ENCODE assay signal across 10 cellular contexts in genomic region chr5:173963107-173963506, GRCh38. TPM values are rescaled to one million over a fixed set of nuclear protein-coding genes. Genes with fewer than 3 reads are reported as not detected.
A peak's percentile ranks its signal among the peaks of the same experiment; 100 is the strongest.
DNase-seq lines count a peak whose midpoint lies in the region; ATAC-seq and TF ChIP-seq lines count a peak whose summit lies in the region.
"Had no signal": no experiment of that assay in that cellular context is flagged by ENCODE, and none has a peak within 500 bp of the region (broad histone marks: within the 10 kb centered on the region; RNA-seq: fewer than 3 reads in every experiment).

No MANE protein-coding gene starts in this region.

- H3K79me2 ChIP-seq in smooth muscle cell (ENCODE audit: low read depth), result no peaks in the 10 kb centered on the region

- peaks cover 21% of the 10 kb centered on the region for H3K4me1 ChIP-seq in HUES64 (ENCODE audit: insufficient read depth, low read length)
- peaks cover 35% of the 10 kb centered on the region for H3K4me1 ChIP-seq in body of pancreas
- H3K4me1 ChIP-seq in iPS-18a (ENCODE audit: control insufficient read depth, low read depth, low read length), result peaks cover 23% of the 10 kb centered on the region
- H3K4me1 ChIP-seq in smooth muscle cell (ENCODE audit: low read depth), result peaks cover 17% of the 10 kb centered on the region

- H4K20me1 ChIP-seq in smooth muscle cell (ENCODE audit: low read depth), result no peaks in the 10 kb centered on the region

- DNase-seq in body of pancreas, result no peak
- no peak for DNase-seq in smooth muscle cell (lab: John Stamatoyannopoulos, UW; ENCODE audit: unreplicated experiment)
- DNase-seq in activated T-cell treated with anti-CD3 and anti-CD28 coated beads, Interleukin-2, amount 50 U/mL, for 4 hours, result no peak
- DNase-seq in stimulated activated naive CD4-positive, alpha-beta T cell treated with Interleukin-2 at 50 U/mL for 16 hours (lab: John Stamatoyannopoulos, UW), result no peak
- DNase-seq in activated T-cell treated with anti-CD3 and anti-CD28 coated beads, Interleukin-2, amount 50 U/mL, for 1 hour, result no peak
- DNase-seq: activated CD4-positive, alpha-beta T cell treated with anti-CD3 and anti-CD28 coated beads for 1 hour had no signal

- peak overlapping the region; percentile 85 for H3K27ac ChIP-seq in HUES64 (ENCODE audit: low read depth, low read length)
- peak overlapping the region in 3 of 4 donors; percentile 59 to 73 (median 68) for H3K27ac ChIP-seq in body of pancreas
- peak overlapping the region; percentile 84 for H3K27ac ChIP-seq in iPS-18a (ENCODE audit: low read length)
- peak overlapping the region; percentile 84 for H3K27ac ChIP-seq in smooth muscle cell (ENCODE audit: low read depth)

- peaks cover 17% of the 10 kb centered on the region for H3K4me1 Mint-ChIP-seq in activated T-cell treated with anti-CD3 and anti-CD28 coated beads, Interleukin-2, amount 50 U/mL, for 4 hours (ENCODE audit: low read depth)

- H3K4me2 ChIP-seq in smooth muscle cell, result peak overlapping the region; percentile 85

- peak overlapping the region; percentile 25; the same call in 1 of the 2 replicates for H3K4me3 ChIP-seq in HUES64 (ENCODE audit: low read length)
- H3K4me3 ChIP-seq in body of pancreas, result no peak overlapping the region
- H3K4me3 ChIP-seq in iPS-18a (ENCODE audit: low read length), result peak overlapping the region; percentile 30
- peak overlapping the region; percentile 47 for H3K4me3 ChIP-seq in smooth muscle cell

- H3K27me3 ChIP-seq in HUES64 (ENCODE audit: insufficient read depth, low read length) (no peaks in the 10 kb centered on the region), body of pancreas (no peaks in the 10 kb centered on the region), iPS-18a (ENCODE audit: control insufficient read depth, insufficient read depth, low read length) (no peaks in the 10 kb centered on the region), smooth muscle cell (ENCODE audit: low read depth) (no peaks in the 10 kb centered on the region)

- H3K36me3 ChIP-seq in HUES64 (ENCODE audit: insufficient read depth, low read length), result no peaks in the 10 kb centered on the region
- H3K36me3 ChIP-seq in body of pancreas (replicated peaks in 1 of 2; ENCODE audit: insufficient read depth in 1 of 2, low read depth in 2 of 2), result no peaks in the 10 kb centered on the region
- H3K36me3 ChIP-seq in iPS-18a (ENCODE audit: control insufficient read depth, low read depth, low read length), result no peaks in the 10 kb centered on the region
- no peaks in the 10 kb centered on the region for H3K36me3 ChIP-seq in smooth muscle cell (ENCODE audit: low read depth)

- intact Hi-C loops in body of pancreas (cut with DNase I), result no loop called here

- H2AFZ ChIP-seq in smooth muscle cell (ENCODE audit: low read depth), result no peak overlapping the region

- no peaks in the 10 kb centered on the region for H3K36me3 Mint-ChIP-seq in activated T-cell treated with anti-CD3 and anti-CD28 coated beads, Interleukin-2, amount 50 U/mL, for 4 hours (ENCODE audit: insufficient read depth)

- H3K9me3 ChIP-seq in HUES64 (ENCODE audit: insufficient read depth, low read depth, low read length) (no peaks in the 10 kb centered on the region), body of pancreas (no peaks in the 10 kb centered on the region), iPS-18a (ENCODE audit: control insufficient read depth, low read depth, low read length) (no peaks in the 10 kb centered on the region), smooth muscle cell (replicated peaks; ENCODE audit: low read depth) (no peaks in the 10 kb centered on the region)

- no peaks in the 10 kb centered on the region for H3K9me3 Mint-ChIP-seq in activated T-cell treated with anti-CD3 and anti-CD28 coated beads, Interleukin-2, amount 50 U/mL, for 4 hours

- no peak overlapping the region for H3K4me3 Mint-ChIP-seq in activated T-cell treated with anti-CD3 and anti-CD28 coated beads, Interleukin-2, amount 50 U/mL, for 4 hours

- peaks cover 13% of the 10 kb centered on the region for H3F3A ChIP-seq in smooth muscle cell (ENCODE audit: low read depth)

- 60% methylated on average over 5 of the region's 5 CpGs for WGBS in HUES64
- 33 to 39% methylated on average over 5 of the region's 5 CpGs for WGBS in body of pancreas, 2 donors
- 13% methylated on average over 5 of the region's 5 CpGs for WGBS in smooth muscle cell (ENCODE audit: low lambda C conversion rate)

- H3K9ac ChIP-seq in HUES64 (ENCODE audit: low read depth, low read length) (peak overlapping the region; percentile 71), iPS-18a (ENCODE audit: low read length) (peak overlapping the region; percentile 74), smooth muscle cell (ENCODE audit: low read depth) (peak overlapping the region; percentile 69)

- ATAC-seq in body of pancreas (no peak), HG02623 (IDR thresholded peaks at IDR 0.05; ENCODE audit: unreplicated experiment) (no peak)
- no peak for ATAC-seq in activated T-cell treated with anti-CD3 and anti-CD28 coated beads, Interleukin-2, amount 50 U/mL, for 4 hours

- no peaks in the 10 kb centered on the region for H3K27me3 Mint-ChIP-seq in activated T-cell treated with anti-CD3 and anti-CD28 coated beads, Interleukin-2, amount 50 U/mL, for 4 hours (ENCODE audit: low read depth)

- TF ChIP-seq POLR2A in body of pancreas (IDR thresholded peaks at IDR 0.05), result no peak

- TF ChIP-seq CTCF in body of pancreas (IDR thresholded peaks at IDR 0.05) (no peak), smooth muscle cell (IDR thresholded peaks at IDR 0.05; ENCODE audit: borderline replicate concordance, insufficient read depth, poor library complexity, severe bottlenecking) (no peak)

RNA-seq across cellular contexts. Expression of gene C5orf47, which starts 25.9 kb away (rescaled TPM):
- not detected for polyA plus RNA-seq in HUES64 (2013, experiment 1 of 2)
- 0.19 TPM for polyA plus RNA-seq in HUES64 (2013, experiment 2 of 2)
- total RNA-seq in body of pancreas, result not detected
- not detected in 2 replicates for total RNA-seq in smooth muscle cell
- not detected in 2 replicates for polyA plus RNA-seq in smooth muscle cell
- not detected for total RNA-seq in activated T-cell treated with anti-CD3 and anti-CD28 coated beads, Interleukin-2, amount 50 U/mL, for 4 hours
- total RNA-seq: glomerular endothelial cell had no signal

Comparison
In these comparisons a context has a peak if more than half of its experiments do, and no peak if none do; other contexts are left out.
1. H3K4me3 ChIP-seq: peak in HUES64 (single experiment), iPS-18a (single experiment) and smooth muscle cell (single experiment); none in body of pancreas (0 of 2).
2. Peak in every context shown above with its lines, with median percentiles within 50 percentile points of each other: H3K27ac ChIP-seq and H3K9ac ChIP-seq.